Comparison of ENCODE assay signal across 8 cellular contexts in genomic region chr11:64318694-64319420, GRCh38. TPM values are rescaled to one million over a fixed set of nuclear protein-coding genes. Genes with fewer than 3 reads are reported as not detected.
DNase-seq lines count a peak whose midpoint lies in the region; TF ChIP-seq lines count a peak whose summit lies in the region.

No MANE protein-coding gene starts in this region.

- H3K9me3 Mint-ChIP-seq in CD4-positive, alpha-beta memory T cell, result peaks cover 0 to 2% (median 0%) of the 10 kb centered on the region in 8 donors
- H3K9me3 Mint-ChIP-seq in endodermal cell, result no peaks in the 10 kb centered on the region

- H3K4me3 Mint-ChIP-seq in CD4-positive, alpha-beta memory T cell, result peak overlapping the region; percentile 95 to 99 (median 96)
- peak overlapping the region; percentile 94 for H3K4me3 Mint-ChIP-seq in endodermal cell

- H3K27me3 ChIP-seq in CD4-positive, alpha-beta memory T cell (ENCODE audit: insufficient read depth, low read length), result no peaks in the 10 kb centered on the region
- H3K27me3 ChIP-seq in NT2/D1 (ENCODE audit: insufficient read depth, insufficient read length) (no peaks in the 10 kb centered on the region), endodermal cell (ENCODE audit: control insufficient read depth, insufficient read depth, low read length, poor library complexity, severe bottlenecking) (no peaks in the 10 kb centered on the region), neuronal stem cell (ENCODE audit: control insufficient read depth in 3 of 3, insufficient read depth in 3 of 3, low read depth in 1 of 3, low read length in 3 of 3) (no peaks in the 10 kb centered on the region)

- peak overlapping the region; percentile 77 for H2AFZ ChIP-seq in neuronal stem cell (ENCODE audit: low read length)

- POLR2A ChIA-PET in CD4-positive, alpha-beta memory T cell (lab: Charles Lee; ENCODE audit: partially characterized antibody), result interaction anchor here (1.3 to 4.8 kb wide), 17 partner anchors 11 to 492 kb away, joined by 3 to 153 read pairs (median 19); partner anchors contain the start of genes CATSPERZ, CCDC88B, ESRRA and FERMT3
- POLR2A ChIA-PET in GM10248 (lab: Yijun Ruan, JAX), result interaction anchor here (1.5 to 2.2 kb wide), 4 partner anchors 13 to 78 kb away, joined by 10 to 18 read pairs (median 15); partner anchors contain the start of genes ESRRA and FKBP2

- H2BK12ac ChIP-seq in neuronal stem cell (ENCODE audit: low read length), result no peak overlapping the region

- peaks cover 16 to 41% (median 27%) of the 10 kb centered on the region in 4 donors for H3K4me1 Mint-ChIP-seq in CD4-positive, alpha-beta memory T cell
- H3K4me1 Mint-ChIP-seq in endodermal cell, result peaks cover 12% of the 10 kb centered on the region

- H4K8ac ChIP-seq in neuronal stem cell (ENCODE audit: low read depth, low read length), result no peak overlapping the region

- H3K4me1 ChIP-seq in CD4-positive, alpha-beta memory T cell (ENCODE audit: insufficient read depth, low read length), result peaks cover 26% of the 10 kb centered on the region
- H3K4me1 ChIP-seq in NT2/D1 (ENCODE audit: insufficient read depth, insufficient read length) (peaks cover 33% of the 10 kb centered on the region), endodermal cell (ENCODE audit: control insufficient read depth, insufficient read depth, low read length) (peaks cover 5% of the 10 kb centered on the region), neuronal stem cell (ENCODE audit: control insufficient read depth in 2 of 2, insufficient read depth in 1 of 2, low read depth in 1 of 2, low read length in 2 of 2) (peaks cover 9 to 16% of the 10 kb centered on the region in 2 donors)

- H3K23ac ChIP-seq in neuronal stem cell (ENCODE audit: low read depth, low read length, poor library complexity), result no peak overlapping the region

- H3K4me2 ChIP-seq in neuronal stem cell (ENCODE audit: insufficient read depth, low read length, poor library complexity, severe bottlenecking), result peak overlapping the region; percentile 79

- TF ChIP-seq CTCF in endodermal cell (conservative IDR thresholded peaks at IDR 0.05) (no peak), GM10248 (IDR thresholded peaks at IDR 0.05; ENCODE audit: control extremely low read depth, extremely low read depth, low read depth, missing control alignments) (no peak)

- peak overlapping the region; percentile 36 to 72 for H3K4me3 ChIP-seq in CD4-positive, alpha-beta memory T cell (ENCODE audit: low read length in 2 of 2)
- H3K4me3 ChIP-seq in NT2/D1 (ENCODE audit: insufficient read length, low read depth) (peak overlapping the region; percentile 94), endodermal cell (ENCODE audit: low read length) (peak overlapping the region; percentile 84), neuronal stem cell (ENCODE audit: low read length in 2 of 2) (peak overlapping the region; percentile 72 to 95)

- no peak for DNase-seq in CD4-positive, alpha-beta memory T cell
- DNase-seq in NT2/D1 (ENCODE audit: low read depth, low spot score) (no peak), endodermal cell (peak; percentile 88), neuronal stem cell (ENCODE audit: low spot score) (no peak), GM10248 (ENCODE audit: extremely low spot score) (no peak), DMS114 treated with DMSO at 0.1 percent for 48 hours (lab: John Stamatoyannopoulos, UW; ENCODE audit: unreplicated experiment) (no peak), GM03348 (ENCODE audit: low spot score) (no peak), NCI-H2029 (lab: John Stamatoyannopoulos, UW) (no peak)

- 6 to 14% methylated on average over 7 to 17 of the region's 18 CpGs for WGBS in endodermal cell (ENCODE audit: insufficient coverage in 1 of 2, insufficient read length in 1 of 2), 2 experiments
- no CpG with 5 or more reads among the region's 18 CpGs for WGBS in neuronal stem cell (ENCODE audit: extremely low coverage in 2 of 2, insufficient read length in 2 of 2, insufficient replicate concordance in 1 of 2), 2 donors

- intact Hi-C loops in CD4-positive, alpha-beta memory T cell (cut with micrococcal nuclease), result loop anchor here (1.0 to 5.0 kb wide), 2 partner anchors 12 to 38 kb away; partner anchors contain the start of gene RPS6KA4

- H3K9ac ChIP-seq in NT2/D1 (ENCODE audit: insufficient read length, low read depth), result peak overlapping the region; percentile 96
- H3K9ac ChIP-seq in endodermal cell (ENCODE audit: extremely low read depth, low read length, poor library complexity, severe bottlenecking), result peak overlapping the region; percentile 93
- peak overlapping the region; percentile 92 for H3K9ac ChIP-seq in neuronal stem cell (ENCODE audit: low read depth, low read length, poor library complexity)

- no peak overlapping the region for H3K14ac ChIP-seq in neuronal stem cell (ENCODE audit: low read length)

- H2AK5ac ChIP-seq in neuronal stem cell (ENCODE audit: low read depth, low read length), result peak overlapping the region; percentile 2

- peak overlapping the region; percentile 27 for H3K18ac ChIP-seq in neuronal stem cell (ENCODE audit: low read length)

- peak overlapping the region; percentile 97 to 100 (median 100) for H3K27ac Mint-ChIP-seq in CD4-positive, alpha-beta memory T cell
- peak overlapping the region; percentile 99 for H3K27ac Mint-ChIP-seq in endodermal cell

- no peak overlapping the region for H3K4ac ChIP-seq in neuronal stem cell (ENCODE audit: low read length)

- peaks cover 12 to 35% of the 10 kb centered on the region in 2 donors for H3K36me3 Mint-ChIP-seq in CD4-positive, alpha-beta memory T cell
- H3K36me3 Mint-ChIP-seq in endodermal cell (ENCODE audit: low read depth), result peaks cover 42% of the 10 kb centered on the region

- H3K79me1 ChIP-seq in neuronal stem cell (ENCODE audit: low read depth, low read length), result peaks cover 23% of the 10 kb centered on the region

- no peaks in the 10 kb centered on the region for H3K9me3 ChIP-seq in CD4-positive, alpha-beta memory T cell (ENCODE audit: control insufficient read depth in 1 of 2, low read length in 2 of 2)
- H3K9me3 ChIP-seq in NT2/D1 (ENCODE audit: insufficient read depth, low read length) (no peaks in the 10 kb centered on the region), endodermal cell (ENCODE audit: control insufficient read depth, low read length) (no peaks in the 10 kb centered on the region), neuronal stem cell (replicated peaks in 1 of 2; ENCODE audit: control insufficient read depth in 2 of 2, insufficient read depth in 1 of 2, low read depth in 1 of 2, low read length in 2 of 2) (peaks cover 0 to 2% of the 10 kb centered on the region in 2 donors)

- CTCF ChIA-PET in CD4-positive, alpha-beta memory T cell (lab: Charles Lee; ENCODE audit: partially characterized antibody), result interaction anchor here (1.2 to 3.8 kb wide), 12 partner anchors 8 to 334 kb away, joined by 3 to 54 read pairs (median 10); partner anchors contain the start of genes CCDC88B, ESRRA, FERMT3 and RPS6KA4
- CTCF ChIA-PET in GM10248 (lab: Yijun Ruan, JAX), result interaction anchor here (1.2 to 4.5 kb wide), 9 partner anchors 13 to 88 kb away, joined by 3 to 71 read pairs (median 13); partner anchors contain the start of genes ESRRA and RPS6KA4

- peaks cover 12% of the 10 kb centered on the region for H3K36me3 ChIP-seq in CD4-positive, alpha-beta memory T cell (ENCODE audit: insufficient read depth, low read length)
- H3K36me3 ChIP-seq in NT2/D1 (ENCODE audit: insufficient read depth, insufficient read length, low read length) (peaks cover 73% of the 10 kb centered on the region), endodermal cell (ENCODE audit: control insufficient read depth, insufficient read depth, low read length) (peaks cover 51% of the 10 kb centered on the region), neuronal stem cell (replicated peaks in 1 of 2; ENCODE audit: control insufficient read depth in 2 of 2, insufficient read depth in 2 of 2, low read length in 2 of 2) (peaks cover 18 to 43% of the 10 kb centered on the region in 2 donors)

- H3K27me3 Mint-ChIP-seq in CD4-positive, alpha-beta memory T cell, result no peaks in the 10 kb centered on the region
- no peaks in the 10 kb centered on the region for H3K27me3 Mint-ChIP-seq in endodermal cell (ENCODE audit: insufficient read depth)

- peak overlapping the region; percentile 96 for H3K27ac ChIP-seq in CD4-positive, alpha-beta memory T cell (ENCODE audit: low read depth, low read length)
- H3K27ac ChIP-seq in endodermal cell (ENCODE audit: low read depth, low read length) (no peak overlapping the region), neuronal stem cell (replicated peaks; ENCODE audit: low read length) (no peak overlapping the region)

- H2BK15ac ChIP-seq in neuronal stem cell (ENCODE audit: low read length), result peak overlapping the region; percentile 19

- no peak overlapping the region for H4K91ac ChIP-seq in neuronal stem cell (ENCODE audit: low read depth, low read length, poor library complexity)

- no peak overlapping the region for H2BK120ac ChIP-seq in neuronal stem cell (ENCODE audit: low read depth, low read length)

- no peak overlapping the region for H2BK5ac ChIP-seq in neuronal stem cell (ENCODE audit: low read length)

RNA-seq across cellular contexts. Expression of gene PRDX5, which starts 0.9 kb away (rescaled TPM):
- 10 to 100 TPM; 57.6 to 58.7 TPM for total RNA-seq in CD4-positive, alpha-beta memory T cell
- 100 to 1,000 TPM; 164 to 251 TPM for polyA plus RNA-seq in CD4-positive, alpha-beta memory T cell
- 100 to 1,000 TPM; 235 to 289 TPM for total RNA-seq in endodermal cell
- polyA plus RNA-seq in endodermal cell (2013, experiment 1 of 2), result 188 TPM
- 181 TPM for polyA plus RNA-seq in endodermal cell (2013, experiment 2 of 2)
- polyA plus RNA-seq in neuronal stem cell (2013, experiment 1 of 2), result 142 TPM
- 136 TPM for polyA plus RNA-seq in neuronal stem cell (2013, experiment 2 of 2)

RNA-seq across cellular contexts. Expression of gene TRMT112, which starts 1.5 kb away (rescaled TPM):
- 100 to 1,000 TPM; 171 to 174 TPM for total RNA-seq in CD4-positive, alpha-beta memory T cell
- polyA plus RNA-seq in CD4-positive, alpha-beta memory T cell, result 100 to 1,000 TPM; 413 to 516 TPM
- total RNA-seq in endodermal cell, result 100 to 1,000 TPM; 265 to 352 TPM
- 224 TPM for polyA plus RNA-seq in endodermal cell (2013, experiment 1 of 2)
- polyA plus RNA-seq in endodermal cell (2013, experiment 2 of 2), result 197 TPM
- 529 TPM for polyA plus RNA-seq in neuronal stem cell (2013, experiment 1 of 2)
- polyA plus RNA-seq in neuronal stem cell (2013, experiment 2 of 2), result 505 TPM

RNA-seq across cellular contexts. Expression of gene ESRRA, which starts 13.5 kb away (rescaled TPM):
- total RNA-seq in CD4-positive, alpha-beta memory T cell, result 10 to 100 TPM; 29.5 to 31.9 TPM
- polyA plus RNA-seq in CD4-positive, alpha-beta memory T cell, result 10 to 100 TPM in 1 of 2 donors, 1 to 10 TPM in 1; 4.4 to 12.4 TPM
- total RNA-seq in endodermal cell, result 10 to 100 TPM; 22.8 to 34.5 TPM
- 20.0 TPM for polyA plus RNA-seq in endodermal cell (2013, experiment 1 of 2)
- polyA plus RNA-seq in endodermal cell (2013, experiment 2 of 2), result 17.8 TPM
- 5.3 TPM for polyA plus RNA-seq in neuronal stem cell (2013, experiment 1 of 2)
- 5.6 TPM for polyA plus RNA-seq in neuronal stem cell (2013, experiment 2 of 2)

RNA-seq across cellular contexts. Expression of gene CATSPERZ, which starts 18.7 kb away (rescaled TPM):
- total RNA-seq in CD4-positive, alpha-beta memory T cell, result not detected
- not detected for polyA plus RNA-seq in CD4-positive, alpha-beta memory T cell
- not detected for total RNA-seq in endodermal cell
- polyA plus RNA-seq in endodermal cell (2013, experiment 1 of 2), result not detected
- polyA plus RNA-seq in endodermal cell (2013, experiment 2 of 2), result not detected
- not detected for polyA plus RNA-seq in neuronal stem cell (2013, experiment 1 of 2)
- 0.17 TPM for polyA plus RNA-seq in neuronal stem cell (2013, experiment 2 of 2)

RNA-seq across cellular contexts. Expression of gene CCDC88B, which starts 21.1 kb away (rescaled TPM):
- 10 to 100 TPM; 68.3 to 73.0 TPM for total RNA-seq in CD4-positive, alpha-beta memory T cell
- 10 to 100 TPM in 1 of 2 donors, 1 to 10 TPM in 1; 6.8 to 39.5 TPM for polyA plus RNA-seq in CD4-positive, alpha-beta memory T cell
- 10 to 100 TPM; 14.2 to 15.2 TPM for total RNA-seq in endodermal cell
- polyA plus RNA-seq in endodermal cell (2013, experiment 1 of 2), result 5.3 TPM
- 4.5 TPM for polyA plus RNA-seq in endodermal cell (2013, experiment 2 of 2)
- 4.0 TPM for polyA plus RNA-seq in neuronal stem cell (2013, experiment 1 of 2)
- polyA plus RNA-seq in neuronal stem cell (2013, experiment 2 of 2), result 4.5 TPM
